Comparison of ENCODE assay signal across 29 cellular contexts in genomic region chr5:158824167-158824882, GRCh38.
DNase-seq lines count a peak whose midpoint lies in the region; ATAC-seq, FAIRE-seq and TF ChIP-seq lines count a peak whose summit lies in the region.
"Had no signal": no experiment of that assay in that cellular context is flagged by ENCODE, and none has a peak within 500 bp of the region (broad histone marks: within the 10 kb centered on the region; RNA-seq: fewer than 3 reads in every experiment).

No MANE protein-coding gene starts in this region.

- H3K27ac Mint-ChIP-seq in activated B cell treated with CpG ODN at 0.5 μM for 24 hours (peak overlapping the region; percentile 84), naive B cell (peak overlapping the region; percentile 34 to 95 (median 88))
- H3K27ac Mint-ChIP-seq: activated CD8-positive, alpha-beta T cell treated with anti-CD3 and anti-CD28 coated beads for 36 hours; activated naive CD4-positive, alpha-beta T cell treated with anti-CD3 and anti-CD28 coated beads, Interleukin-2, amount 50 U/mL, for 24 hours; activated T-helper 17 cell treated with anti-CD3 and anti-CD28 coated beads, Interleukin-2, amount 50 U/mL, for 72 hours had no signal

- TF ChIP-seq CTCF in activated B cell treated with CpG ODN at 0.5 μM for 24 hours (IDR thresholded peaks at IDR 0.05): no peak

- CTCF ChIA-PET in activated B cell treated with CpG ODN at 0.5 μM for 24 hours (lab: Charles Lee): no interaction called here

- no peaks in the 10 kb centered on the region for H3K9me3 ChIP-seq in Karpas-422 (ENCODE audit: low read length)
- H3K9me3 ChIP-seq: heart left ventricle, right atrium auricular region, SJSA1, spleen had no signal

- no peak overlapping the region for H2AFZ ChIP-seq in Karpas-422 (ENCODE audit: low read length)
- H2AFZ ChIP-seq: parathyroid adenoma had no signal

- ATAC-seq in activated B cell treated with CpG ODN at 0.5 μM for 24 hours (ENCODE audit: low read depth) (no peak), naive B cell (ENCODE audit: low read depth in 2 of 2) (no peak), HG03095 (IDR thresholded peaks at IDR 0.05; ENCODE audit: unreplicated experiment) (no peak)
- ATAC-seq: activated CD8-positive, alpha-beta T cell treated with anti-CD3 and anti-CD28 coated beads for 36 hours; activated T-helper 17 cell treated with anti-CD3 and anti-CD28 coated beads, Interleukin-2, amount 50 U/mL, for 72 hours; heart left ventricle had no signal

- peak; percentile 42 for DNase-seq in D341Med (ENCODE audit: low spot score)
- no peak for DNase-seq in Karpas-422
- DNase-seq in activated B cell treated with CpG ODN at 0.5 μM for 24 hours: no peak
- no peak for DNase-seq in naive B cell
- DNase-seq in GM12892 (ENCODE audit: insufficient read length): no peak
- no peak for DNase-seq in HPDE6-E6E7 (ENCODE audit: extremely low spot score)
- no peak for DNase-seq in cortex of kidney (lab: John Stamatoyannopoulos, UW)
- DNase-seq: activated CD4-positive, alpha-beta T cell treated with anti-CD3 and anti-CD28 coated beads for 1 hour; activated CD8-positive, alpha-beta T cell treated with anti-CD3 and anti-CD28 coated beads for 36 hours; CD4-positive, CD25-positive, alpha-beta regulatory T cell; effector CD4-positive, alpha-beta T cell; heart left ventricle; NCI-H1930; NCI-H2227 treated with DMSO at 0.1 percent for 48 hours; spleen; stimulated activated CD4-positive, alpha-beta T cell treated with anti-CD3 and anti-CD28 coated beads, Interleukin-4, amount 100 ng/mL, for 1 hour; stimulated activated naive CD4-positive, alpha-beta T cell had no signal

- TF ChIP-seq POLR2A in GM12892 (IDR thresholded peaks at IDR 0.05; ENCODE audit: low read depth, low read length): no peak

- H3K36me3 Mint-ChIP-seq in activated B cell treated with CpG ODN at 0.5 μM for 24 hours (ENCODE audit: low read depth) (peaks cover 67% of the 10 kb centered on the region), naive B cell (peaks cover 16 to 21% of the 10 kb centered on the region in 2 donors)
- H3K36me3 Mint-ChIP-seq: CD4-positive, CD25-positive, alpha-beta regulatory T cell had no signal

- H3K4me3 Mint-ChIP-seq in activated B cell treated with CpG ODN at 0.5 μM for 24 hours: peak overlapping the region; percentile 63
- peak overlapping the region in 7 of 8 donors; percentile 19 to 77 (median 64) for H3K4me3 Mint-ChIP-seq in naive B cell
- H3K4me3 Mint-ChIP-seq: activated CD8-positive, alpha-beta T cell treated with anti-CD3 and anti-CD28 coated beads for 36 hours; activated naive CD4-positive, alpha-beta T cell treated with anti-CD3 and anti-CD28 coated beads, Interleukin-2, amount 50 U/mL, for 24 hours; activated T-helper 17 cell treated with anti-CD3 and anti-CD28 coated beads, Interleukin-2, amount 50 U/mL, for 72 hours; CD4-positive, CD25-positive, alpha-beta regulatory T cell had no signal

- H3K4me3 ChIP-seq in Karpas-422 (ENCODE audit: low read length): no peak overlapping the region
- H3K4me3 ChIP-seq: heart left ventricle, lung, right atrium auricular region, SJSA1, spleen had no signal

- H3K27me3 Mint-ChIP-seq in activated B cell treated with CpG ODN at 0.5 μM for 24 hours: no peaks in the 10 kb centered on the region
- no peaks in the 10 kb centered on the region for H3K27me3 Mint-ChIP-seq in naive B cell
- H3K27me3 Mint-ChIP-seq: activated naive CD4-positive, alpha-beta T cell treated with anti-CD3 and anti-CD28 coated beads, Interleukin-2, amount 50 U/mL, for 24 hours had no signal

- H3K9me2 ChIP-seq in Karpas-422 (replicated peaks; ENCODE audit: insufficient read depth, low read length): no peaks in the 10 kb centered on the region

- H3K79me2 ChIP-seq in Karpas-422 (ENCODE audit: low read length): peaks cover 90% of the 10 kb centered on the region
- H3K79me2 ChIP-seq: parathyroid adenoma had no signal

- H3K27ac ChIP-seq in Karpas-422 (ENCODE audit: low read length): peak overlapping the region; percentile 86
- H3K27ac ChIP-seq: epithelial cell of prostate, heart left ventricle, parathyroid adenoma, right atrium auricular region, SJSA1 had no signal

- H4K20me1 ChIP-seq in Karpas-422 (ENCODE audit: insufficient read depth, low read depth, low read length): no peaks in the 10 kb centered on the region

- H3K9me3 Mint-ChIP-seq in activated B cell treated with CpG ODN at 0.5 μM for 24 hours (no peaks in the 10 kb centered on the region), naive B cell (peaks cover 0 to 2% (median 0%) of the 10 kb centered on the region in 7 donors)
- H3K9me3 Mint-ChIP-seq: activated naive CD4-positive, alpha-beta T cell treated with anti-CD3 and anti-CD28 coated beads, Interleukin-2, amount 50 U/mL, for 24 hours; activated T-helper 17 cell treated with anti-CD3 and anti-CD28 coated beads, Interleukin-2, amount 50 U/mL, for 72 hours had no signal

- peaks cover 17% of the 10 kb centered on the region; the same call in 1 of the 2 replicates for H3K36me3 ChIP-seq in Karpas-422 (ENCODE audit: insufficient read depth, low read length)
- H3K36me3 ChIP-seq: right atrium auricular region, SJSA1 had no signal

- POLR2A ChIA-PET in activated B cell treated with CpG ODN at 0.5 μM for 24 hours (lab: Charles Lee): interaction anchor here (0.5 to 1.6 kb wide), 3 partner anchors 103 to 281 kb away, joined by 4 to 5 read pairs (median 4); no protein-coding TSS in a partner anchor

- no peak overlapping the region for H3K9ac ChIP-seq in Karpas-422 (ENCODE audit: low read length)
- H3K9ac ChIP-seq: parathyroid adenoma had no signal

- H3K27me3 ChIP-seq in Karpas-422 (ENCODE audit: low read length): no peaks in the 10 kb centered on the region
- H3K27me3 ChIP-seq: heart left ventricle, right atrium auricular region, SJSA1, spleen had no signal

- intact Hi-C loops in activated B cell treated with CpG ODN at 0.5 μM for 24 hours (cut with micrococcal nuclease): loop anchor here (5.0 to 10.0 kb wide), 2 partner anchors 72 to 650 kb away; no protein-coding TSS in a partner anchor

- H3K4me1 ChIP-seq in Karpas-422 (ENCODE audit: low read length): peaks cover 96% of the 10 kb centered on the region
- H3K4me1 ChIP-seq: parathyroid adenoma, right atrium auricular region had no signal

- no peak overlapping the region for H3K4me2 ChIP-seq in Karpas-422 (ENCODE audit: low read depth, low read length, poor library complexity, severe bottlenecking)

- H3K4me1 Mint-ChIP-seq in activated B cell treated with CpG ODN at 0.5 μM for 24 hours (peaks cover 96% of the 10 kb centered on the region), naive B cell (peaks cover 82 to 98% (median 94%) of the 10 kb centered on the region in 3 donors)

- no peak for FAIRE-seq in GM12892 (lab: Jason Lieb, UNC)
- FAIRE-seq: bronchial epithelial cell, D721Med, G401.6, TTC549 had no signal
